20 cellular contexts compared by ENCODE assay signal in genomic region chr2:105882920-105883319, GRCh38.
"Had no signal": no experiment of that assay in that cellular context is flagged by ENCODE, and none has a peak within 500 bp of the region (broad histone marks: within the 10 kb centered on the region; RNA-seq: fewer than 3 reads in every experiment).

No MANE protein-coding gene starts in this region.

- H3K27ac ChIP-seq: transverse colon, vagina had no signal

- H3K36me3 Mint-ChIP-seq: natural killer cell had no signal

- H3K27ac Mint-ChIP-seq: dendritic cell treated with granulocyte-macrophage colony-stimulating factor and Interleukin-4, amounts not matched to agents 40 ng/mL and 50 ng/mL, for 4 days; memory B cell had no signal

- ATAC-seq: activated CD4-positive, alpha-beta T cell treated with anti-CD3 and anti-CD28 coated beads for 36 hours; mucosa of descending colon; natural killer cell; WTC11 had no signal

- H3K4me3 Mint-ChIP-seq: activated CD4-positive, alpha-beta T cell treated with anti-CD3 and anti-CD28 coated beads for 36 hours; activated naive CD4-positive, alpha-beta T cell treated with anti-CD3 and anti-CD28 coated beads for 36 hours; dendritic cell treated with granulocyte-macrophage colony-stimulating factor and Interleukin-4, amounts not matched to agents 40 ng/mL and 50 ng/mL, for 4 days; immature natural killer cell; memory B cell; natural killer cell; stimulated activated naive CD8-positive, alpha-beta T cell treated with anti-CD3 and anti-CD28 coated beads, Interleukin-15, Interleukin-2, amounts not matched to agents 100 ng/mL and 50 ng/mL, for 24 hours; WTC11 had no signal

- H3K27me3 Mint-ChIP-seq: activated CD4-positive, alpha-beta memory T cell treated with anti-CD3 and anti-CD28 coated beads for 36 hours; activated CD4-positive, alpha-beta T cell treated with anti-CD3 and anti-CD28 coated beads for 36 hours; dendritic cell treated with granulocyte-macrophage colony-stimulating factor and Interleukin-4, amounts not matched to agents 40 ng/mL and 50 ng/mL, for 4 days; memory B cell; stimulated activated naive CD8-positive, alpha-beta T cell treated with anti-CD3 and anti-CD28 coated beads, Interleukin-15, Interleukin-2, amounts not matched to agents 100 ng/mL and 50 ng/mL, for 24 hours had no signal

- H3K9me3 Mint-ChIP-seq: activated CD4-positive, alpha-beta memory T cell treated with anti-CD3 and anti-CD28 coated beads for 36 hours; immature natural killer cell; natural killer cell had no signal

- DNase-seq: activated CD4-positive, alpha-beta memory T cell treated with anti-CD3 and anti-CD28 coated beads for 36 hours; activated CD4-positive, alpha-beta T cell treated with anti-CD3 and anti-CD28 coated beads for 36 hours; activated naive CD4-positive, alpha-beta T cell treated with anti-CD3 and anti-CD28 coated beads for 36 hours; activated T-cell treated with anti-CD3 and anti-CD28 coated beads for 4 hours; amniotic stem cell; effector CD8-positive, alpha-beta T cell; immature natural killer cell; kidney glomerular epithelial cell; mucosa of descending colon; natural killer cell; occipital lobe; posterior cingulate gyrus; stimulated activated CD4-positive, alpha-beta T cell treated with anti-CD3 and anti-CD28 coated beads, Interleukin-12 subunit alpha, Interleukin-12 subunit beta, amount 100 ng/mL, for 4 hours; stimulated activated CD4-positive, alpha-beta T cell treated with anti-CD3 and anti-CD28 coated beads, Interleukin-1b, Interleukin-23, amount 100 ng/mL, for 48 hours; transverse colon had no signal

- H3K9me3 ChIP-seq: mucosa of descending colon, transverse colon, vagina had no signal

- H3K4me3 ChIP-seq: mucosa of descending colon, transverse colon, vagina had no signal

- H3K27me3 ChIP-seq: transverse colon, vagina had no signal
